ENCODE assay signal across 11 cellular contexts in genomic region chr22:31150615-31151014, GRCh38. TPM values are rescaled to one million over a fixed set of nuclear protein-coding genes. Genes with fewer than 3 reads are reported as not detected.
A peak's percentile ranks its signal among the peaks of the same experiment; 100 is the strongest.
DNase-seq lines count a peak whose midpoint lies in the region; ATAC-seq and TF ChIP-seq lines count a peak whose summit lies in the region.
"Had no signal": no experiment of that assay in that cellular context is flagged by ENCODE, and none has a peak within 500 bp of the region (broad histone marks: within the 10 kb centered on the region; RNA-seq: fewer than 3 reads in every experiment).

No MANE protein-coding gene starts in this region.

- ATAC-seq in SK-N-SH treated with all-trans-retinoic acid at 6 μM for 48 hours, result peak; percentile 44; the same call in 1 of the 3 replicates
- no peak for ATAC-seq in GM21825 (IDR thresholded peaks at IDR 0.05; ENCODE audit: unreplicated experiment)
- ATAC-seq: right cardiac atrium; stimulated activated memory B cell treated with anti-CD40 and anti-IgM and Interleukin-4, amounts not matched to agents 10 μg/mL and 1 μg/mL and 100 μg/mL, for 72 hours had no signal

- H3K27ac ChIP-seq in liver (ENCODE audit: low read depth in 1 of 2, low read length in 2 of 2), result no peak overlapping the region
- H3K27ac ChIP-seq: colonic mucosa had no signal

- no peaks in the 10 kb centered on the region for H3K36me3 ChIP-seq in GM06990 (ENCODE audit: control insufficient read depth, insufficient read depth, low read length)
- H3K36me3 ChIP-seq in liver (ENCODE audit: control insufficient read depth in 4 of 4, insufficient read depth in 3 of 4, low read depth in 1 of 4, low read length in 3 of 4), result no peaks in the 10 kb centered on the region
- H3K36me3 ChIP-seq: colonic mucosa had no signal

- H3K4me1 ChIP-seq in liver (ENCODE audit: control insufficient read depth in 4 of 4, insufficient read depth in 4 of 4, low read length in 3 of 4), result no peaks in the 10 kb centered on the region
- H3K4me1 ChIP-seq: colonic mucosa had no signal

- H3K27me3 ChIP-seq in GM06990 (replicated peaks; ENCODE audit: control insufficient read depth, insufficient read depth, low read length) (no peaks in the 10 kb centered on the region), liver (ENCODE audit: control insufficient read depth in 4 of 4, insufficient read depth in 4 of 4, low read length in 3 of 4) (no peaks in the 10 kb centered on the region)
- H3K27me3 ChIP-seq: colonic mucosa had no signal

- H3K9ac ChIP-seq in liver (ENCODE audit: low read depth in 1 of 2, low read length in 2 of 2), result no peak overlapping the region

- 39% methylated on average over 3 of the region's 3 CpGs for WGBS in liver

- TF ChIP-seq RAD21 in liver (IDR thresholded peaks at IDR 0.05), result peak; percentile 17 to 48

- DNase-seq in GM06990 (ENCODE audit: extremely low read depth, insufficient read length) (no peak), NCI-H2196 (lab: John Stamatoyannopoulos, UW; ENCODE audit: unreplicated experiment) (no peak), medulla oblongata (ENCODE audit: extremely low spot score) (no peak)
- DNase-seq: activated T-cell treated with anti-CD3 and anti-CD28 coated beads for 4 hours, colonic mucosa, NCI-H1694, right cardiac atrium had no signal

- no peak overlapping the region for H3K4me3 ChIP-seq in GM06990 (replicated peaks; ENCODE audit: low read depth, low read length)
- no peak overlapping the region for H3K4me3 ChIP-seq in liver (ENCODE audit: low read depth in 1 of 3, low read length in 3 of 3)
- H3K4me3 ChIP-seq: colonic mucosa had no signal

- peaks cover 0 to 7% (median 2%) of the 10 kb centered on the region in 4 donors for H3K9me3 ChIP-seq in liver (ENCODE audit: control insufficient read depth in 4 of 4, low read length in 3 of 4)
- H3K9me3 ChIP-seq: colonic mucosa had no signal

- TF ChIP-seq CTCF in GM06990 (IDR thresholded peaks at IDR 0.05; ENCODE audit: insufficient read depth, low read length, poor library complexity, severe bottlenecking) (peak; percentile 26), liver (IDR thresholded peaks at IDR 0.05; ENCODE audit: low read depth, low read length, missing input control) (peak; percentile 43)

TF ChIP-seq in SK-N-SH treated with all-trans-retinoic acid at 6 μM for 48 hours, 23 proteins besides CTCF, POLR2A, EP300 and RAD21 (continues in another document):
- no peak for TF ChIP-seq TSHZ2 (CRISPR knock-in tag; IDR thresholded peaks at IDR 0.05)
- no peak for TF ChIP-seq BACH2 (CRISPR knock-in tag; IDR thresholded peaks at IDR 0.05; ENCODE audit: borderline replicate concordance)
- no peak for TF ChIP-seq ZNF8 (CRISPR knock-in tag; IDR thresholded peaks at IDR 0.05)
- no peak for TF ChIP-seq ZNF565 (CRISPR knock-in tag; conservative IDR thresholded peaks at IDR 0.05; ENCODE audit: low read depth)
- TF ChIP-seq CSDC2 (CRISPR knock-in tag; IDR thresholded peaks at IDR 0.05), result no peak
- no peak for TF ChIP-seq CSRNP3 (CRISPR knock-in tag; IDR thresholded peaks at IDR 0.05)

TF ChIP-seq in liver, 16 proteins besides CTCF, POLR2A, EP300 and RAD21:
- no peak for TF ChIP-seq YY1 (IDR thresholded peaks at IDR 0.05)
- no peak for TF ChIP-seq TAF1 (conservative IDR thresholded peaks at IDR 0.05)
- peak; percentile 57 to 80 for TF ChIP-seq HNF4A (conservative IDR thresholded peaks at IDR 0.05)
- TF ChIP-seq RXRA (IDR thresholded peaks at IDR 0.05), result no peak
- TF ChIP-seq MAX (IDR thresholded peaks at IDR 0.05), result no peak
- no peak for TF ChIP-seq ZBTB33 (IDR thresholded peaks at IDR 0.05)
- no peak for TF ChIP-seq EGR1 (IDR thresholded peaks at IDR 0.05; ENCODE audit: low read depth in 2 of 2)
- no peak for TF ChIP-seq NR2F2 (IDR thresholded peaks at IDR 0.05)
- no peak for TF ChIP-seq GABPA (IDR thresholded peaks at IDR 0.05 in 1 of 2, conservative IDR thresholded peaks at IDR 0.05 in 1 of 2)
- TF ChIP-seq ATF3 (IDR thresholded peaks at IDR 0.05), result no peak
- no peak for TF ChIP-seq REST (IDR thresholded peaks at IDR 0.05)
- TF ChIP-seq FOXA2 (IDR thresholded peaks at IDR 0.05), result no peak
- TF ChIP-seq JUND (IDR thresholded peaks at IDR 0.05), result no peak
- no peak for TF ChIP-seq FOXA1 (IDR thresholded peaks at IDR 0.05)
- TF ChIP-seq HNF4G (IDR thresholded peaks at IDR 0.05), result no peak
- peak; percentile 38 for TF ChIP-seq SP1 (IDR thresholded peaks at IDR 0.05)

RNA-seq across cellular contexts. Expression of gene RNF185, which starts 9.4 kb away (rescaled TPM):
- total RNA-seq in liver, result 10 to 100 TPM; 11.7 to 37.4 TPM
- polyA plus RNA-seq in liver, result 10 to 100 TPM; 25.6 to 33.1 TPM

RNA-seq across cellular contexts. Expression of gene PLA2G3, which starts 10.3 kb away (rescaled TPM):
- total RNA-seq in liver, result not detected
- polyA plus RNA-seq in liver, result not detected
- total RNA-seq: right cardiac atrium had no signal
- polyA plus RNA-seq: right cardiac atrium had no signal

RNA-seq across cellular contexts. Expression of gene INPP5J, which starts 27.8 kb away (rescaled TPM):
- under 1 TPM; 0.14 to 0.17 TPM for total RNA-seq in liver
- polyA plus RNA-seq in liver, result under 1 TPM; 0.06 to 0.08 TPM

RNA-seq across cellular contexts. Expression of gene SELENOM, which starts 43.2 kb away (rescaled TPM):
- 1 to 10 TPM; 3.0 to 9.0 TPM for total RNA-seq in liver
- polyA plus RNA-seq in liver, result 10 to 100 TPM; 15.5 to 17.3 TPM
